1 cellular context compared by ENCODE assay signal in genomic region chr2:102149644-102150455, GRCh38.
TF ChIP-seq lines count a peak whose summit lies in the region.

No MANE protein-coding gene starts in this region.

TF ChIP-seq in H1, 55 proteins besides CTCF, POLR2A, EP300 and RAD21:
- peak; percentile 25; the same call in 1 of the 2 replicates for TF ChIP-seq TEAD4 (IDR thresholded peaks at IDR 0.05; ENCODE audit: low read depth, low read length)
- no peak for TF ChIP-seq CHD7 (IDR thresholded peaks at IDR 0.05; ENCODE audit: insufficient replicate concordance, low read length)
TF ChIP-seq in H1: peak in this region for 1.
